Comparison of ENCODE assay signal across 1 cellular context in the genomic region with DNA sequence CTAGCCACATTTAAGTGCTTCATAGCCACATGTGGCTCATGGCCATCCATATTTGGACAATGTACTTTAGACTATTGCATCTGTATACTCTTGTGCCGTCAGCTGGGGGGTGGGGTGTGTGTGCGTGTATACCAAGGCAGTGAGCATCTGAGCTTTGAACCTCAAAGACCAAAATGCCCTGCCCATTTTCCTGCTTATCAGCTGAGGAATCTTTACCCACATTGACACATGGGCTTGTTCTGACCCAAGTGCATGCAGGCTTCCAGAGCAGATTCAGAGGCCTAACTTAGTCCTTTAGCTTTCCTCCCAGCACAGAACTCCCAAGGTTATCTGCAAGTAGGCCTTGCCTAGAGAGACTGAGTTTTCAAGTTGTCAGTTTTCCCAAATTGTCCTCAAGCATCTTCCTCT.
A peak's percentile ranks its signal among the peaks of the same experiment; 100 is the strongest.
TF ChIP-seq lines count a peak whose summit lies in the region.

No MANE protein-coding gene starts in this region.

TF ChIP-seq in HepG2, 621 proteins besides CTCF, POLR2A, EP300 and RAD21 (continued from another document and continues in another):
- TF ChIP-seq, protein P1, sequence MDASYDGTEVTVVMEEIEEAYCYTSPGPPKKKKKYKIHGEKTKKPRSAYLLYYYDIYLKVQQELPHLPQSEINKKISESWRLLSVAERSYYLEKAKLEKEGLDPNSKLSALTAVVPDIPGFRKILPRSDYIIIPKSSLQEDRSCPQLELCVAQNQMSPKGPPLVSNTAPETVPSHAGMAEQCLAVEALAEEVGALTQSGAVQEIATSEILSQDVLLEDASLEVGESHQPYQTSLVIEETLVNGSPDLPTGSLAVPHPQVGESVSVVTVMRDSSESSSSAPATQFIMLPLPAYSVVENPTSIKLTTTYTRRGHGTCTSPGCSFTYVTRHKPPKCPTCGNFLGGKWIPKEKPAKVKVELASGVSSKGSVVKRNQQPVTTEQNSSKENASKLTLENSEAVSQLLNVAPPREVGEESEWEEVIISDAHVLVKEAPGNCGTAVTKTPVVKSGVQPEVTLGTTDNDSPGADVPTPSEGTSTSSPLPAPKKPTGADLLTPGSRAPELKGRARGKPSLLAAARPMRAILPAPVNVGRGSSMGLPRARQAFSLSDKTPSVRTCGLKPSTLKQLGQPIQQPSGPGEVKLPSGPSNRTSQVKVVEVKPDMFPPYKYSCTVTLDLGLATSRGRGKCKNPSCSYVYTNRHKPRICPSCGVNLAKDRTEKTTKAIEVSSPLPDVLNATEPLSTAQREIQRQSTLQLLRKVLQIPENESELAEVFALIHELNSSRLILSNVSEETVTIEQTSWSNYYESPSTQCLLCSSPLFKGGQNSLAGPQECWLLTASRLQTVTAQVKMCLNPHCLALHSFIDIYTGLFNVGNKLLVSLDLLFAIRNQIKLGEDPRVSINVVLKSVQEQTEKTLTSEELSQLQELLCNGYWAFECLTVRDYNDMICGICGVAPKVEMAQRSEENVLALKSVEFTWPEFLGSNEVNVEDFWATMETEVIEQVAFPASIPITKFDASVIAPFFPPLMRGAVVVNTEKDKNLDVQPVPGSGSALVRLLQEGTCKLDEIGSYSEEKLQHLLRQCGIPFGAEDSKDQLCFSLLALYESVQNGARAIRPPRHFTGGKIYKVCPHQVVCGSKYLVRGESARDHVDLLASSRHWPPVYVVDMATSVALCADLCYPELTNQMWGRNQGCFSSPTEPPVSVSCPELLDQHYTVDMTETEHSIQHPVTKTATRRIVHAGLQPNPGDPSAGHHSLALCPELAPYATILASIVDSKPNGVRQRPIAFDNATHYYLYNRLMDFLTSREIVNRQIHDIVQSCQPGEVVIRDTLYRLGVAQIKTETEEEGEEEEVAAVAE (CRISPR knock-in tag; IDR thresholded peaks at IDR 0.05; ENCODE audit: borderline replicate concordance), result peak; percentile 52; the same call in 1 of the 2 replicates
- TF ChIP-seq NRL (CRISPR knock-in tag; IDR thresholded peaks at IDR 0.05; ENCODE audit: borderline replicate concordance) (no peak), ZNF234 (CRISPR knock-in tag; conservative IDR thresholded peaks at IDR 0.05) (no peak), REL (CRISPR knock-in tag; conservative IDR thresholded peaks at IDR 0.05) (no peak), ZIK1 (CRISPR knock-in tag; IDR thresholded peaks at IDR 0.05; ENCODE audit: borderline replicate concordance, low read depth) (no peak), ZNF343 (CRISPR knock-in tag; IDR thresholded peaks at IDR 0.05) (0 out of 2 replicates have a peak, but pooled peaks have one; percentile 61), IRF2 (CRISPR knock-in tag; IDR thresholded peaks at IDR 0.05) (peak; percentile 77), ZNF660 (CRISPR knock-in tag; IDR thresholded peaks at IDR 0.05; ENCODE audit: borderline replicate concordance, low read depth) (no peak), ZNF616 (CRISPR knock-in tag; IDR thresholded peaks at IDR 0.05; ENCODE audit: low read depth) (no peak), KLF13 (CRISPR knock-in tag; IDR thresholded peaks at IDR 0.05) (no peak), MEIS1 (CRISPR knock-in tag; IDR thresholded peaks at IDR 0.05; ENCODE audit: borderline replicate concordance) (peak; percentile 84; the same call in 1 of the 2 replicates), ZFP36L1 (CRISPR knock-in tag; IDR thresholded peaks at IDR 0.05) (peak; percentile 88; the same call in 1 of the 2 replicates), MIXL1 (CRISPR knock-in tag; IDR thresholded peaks at IDR 0.05) (0 out of 2 replicates have a peak, but pooled peaks have one; percentile 63), POGZ (CRISPR knock-in tag; IDR thresholded peaks at IDR 0.05) (peak; percentile 87), SIX1 (CRISPR knock-in tag; IDR thresholded peaks at IDR 0.05; ENCODE audit: borderline replicate concordance) (peak; percentile 55; the same call in 1 of the 2 replicates), ZNF510 (CRISPR knock-in tag; IDR thresholded peaks at IDR 0.05; ENCODE audit: low read depth) (no peak), ZNF543 (CRISPR knock-in tag; IDR thresholded peaks at IDR 0.05) (peak; percentile 93; the same call in 1 of the 2 replicates), MEIS2 (CRISPR knock-in tag; IDR thresholded peaks at IDR 0.05) (peak; percentile 65; the same call in 1 of the 2 replicates), ZNF274 (CRISPR knock-in tag; IDR thresholded peaks at IDR 0.05) (peak; percentile 37; the same call in 1 of the 2 replicates), ZNF280B (CRISPR knock-in tag; IDR thresholded peaks at IDR 0.05; ENCODE audit: borderline replicate concordance) (no peak), ZFY (CRISPR knock-in tag; IDR thresholded peaks at IDR 0.05) (peak; percentile 91), ZSCAN20 (CRISPR knock-in tag; IDR thresholded peaks at IDR 0.05; ENCODE audit: borderline replicate concordance) (no peak), ZNF607 (CRISPR knock-in tag; IDR thresholded peaks at IDR 0.05; ENCODE audit: borderline replicate concordance) (0 out of 2 replicates have a peak, but pooled peaks have one; percentile 57), KDM4B (CRISPR knock-in tag; IDR thresholded peaks at IDR 0.05) (peak; percentile 66; the same call in 1 of the 2 replicates), STAT5B (CRISPR knock-in tag; IDR thresholded peaks at IDR 0.05) (no peak), ZBTB26 (CRISPR knock-in tag; IDR thresholded peaks at IDR 0.05; ENCODE audit: borderline replicate concordance) (peak; percentile 44; the same call in 1 of the 2 replicates), NR2C2 (CRISPR knock-in tag; IDR thresholded peaks at IDR 0.05; ENCODE audit: borderline replicate concordance) (peak; percentile 67; the same call in 1 of the 2 replicates), PHF21A (CRISPR knock-in tag; IDR thresholded peaks at IDR 0.05) (peak; percentile 87), KAT7 (CRISPR knock-in tag; IDR thresholded peaks at IDR 0.05; ENCODE audit: borderline replicate concordance) (0 out of 2 replicates have a peak, but pooled peaks have one; percentile 52), HMG20B (CRISPR knock-in tag; conservative IDR thresholded peaks at IDR 0.05) (peak; percentile 43; the same call in 1 of the 2 replicates), ZMYM2 (CRISPR knock-in tag; IDR thresholded peaks at IDR 0.05) (peak; percentile 73), HDAC2 (CRISPR knock-in tag; IDR thresholded peaks at IDR 0.05) (peak; percentile 91), E2F5 (CRISPR knock-in tag; conservative IDR thresholded peaks at IDR 0.05) (no peak), PLRG1 (conservative IDR thresholded peaks at IDR 0.05) (no peak), ETS1 (CRISPR knock-in tag; IDR thresholded peaks at IDR 0.05) (no peak), ZNF709 (CRISPR knock-in tag; IDR thresholded peaks at IDR 0.05) (0 out of 2 replicates have a peak, but pooled peaks have one; percentile 34), HNRNPLL (IDR thresholded peaks at IDR 0.05; ENCODE audit: low read depth, low read length, poor library complexity, severe bottlenecking) (no peak), POLR2G (IDR thresholded peaks at IDR 0.05; ENCODE audit: low read depth, low read length) (no peak; the same call in none of the 2 replicates)
- TF ChIP-seq, protein P2, sequence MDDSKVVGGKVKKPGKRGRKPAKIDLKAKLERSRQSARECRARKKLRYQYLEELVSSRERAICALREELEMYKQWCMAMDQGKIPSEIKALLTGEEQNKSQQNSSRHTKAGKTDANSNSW (CRISPR knock-in tag; IDR thresholded peaks at IDR 0.05; ENCODE audit: borderline replicate concordance), result no peak
- TF ChIP-seq, protein P3, sequence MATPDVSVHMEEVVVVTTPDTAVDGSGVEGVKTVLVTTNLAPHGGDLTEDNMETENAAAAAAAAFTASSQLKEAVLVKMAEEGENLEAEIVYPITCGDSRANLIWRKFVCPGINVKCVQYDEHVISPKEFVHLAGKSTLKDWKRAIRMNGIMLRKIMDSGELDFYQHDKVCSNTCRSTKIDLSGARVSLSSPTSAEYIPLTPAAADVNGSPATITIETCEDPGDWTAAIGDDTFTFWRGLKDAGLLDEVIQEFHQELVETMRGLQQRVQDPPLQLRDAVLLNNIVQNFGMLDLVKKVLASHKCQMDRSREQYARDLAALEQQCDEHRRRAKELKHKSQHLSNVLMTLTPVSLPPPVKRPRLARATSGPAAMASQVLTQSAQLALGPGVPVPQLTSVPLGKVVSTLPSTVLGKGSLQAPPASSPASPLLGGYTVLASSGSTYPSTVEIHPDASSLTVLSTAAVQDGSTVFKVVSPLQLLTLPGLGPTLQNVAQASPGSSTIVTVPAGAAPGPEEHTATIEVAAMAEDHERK (CRISPR knock-in tag; IDR thresholded peaks at IDR 0.05; ENCODE audit: low read depth), result no peak
- TF ChIP-seq, protein P4, sequence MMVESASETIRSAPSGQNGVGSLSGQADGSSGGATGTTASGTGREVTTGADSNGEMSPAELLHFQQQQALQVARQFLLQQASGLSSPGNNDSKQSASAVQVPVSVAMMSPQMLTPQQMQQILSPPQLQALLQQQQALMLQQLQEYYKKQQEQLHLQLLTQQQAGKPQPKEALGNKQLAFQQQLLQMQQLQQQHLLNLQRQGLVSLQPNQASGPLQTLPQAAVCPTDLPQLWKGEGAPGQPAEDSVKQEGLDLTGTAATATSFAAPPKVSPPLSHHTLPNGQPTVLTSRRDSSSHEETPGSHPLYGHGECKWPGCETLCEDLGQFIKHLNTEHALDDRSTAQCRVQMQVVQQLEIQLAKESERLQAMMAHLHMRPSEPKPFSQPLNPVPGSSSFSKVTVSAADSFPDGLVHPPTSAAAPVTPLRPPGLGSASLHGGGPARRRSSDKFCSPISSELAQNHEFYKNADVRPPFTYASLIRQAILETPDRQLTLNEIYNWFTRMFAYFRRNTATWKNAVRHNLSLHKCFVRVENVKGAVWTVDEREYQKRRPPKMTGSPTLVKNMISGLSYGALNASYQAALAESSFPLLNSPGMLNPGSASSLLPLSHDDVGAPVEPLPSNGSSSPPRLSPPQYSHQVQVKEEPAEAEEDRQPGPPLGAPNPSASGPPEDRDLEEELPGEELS (CRISPR knock-in tag; IDR thresholded peaks at IDR 0.05), result peak; percentile 95
- TF ChIP-seq, protein P5, sequence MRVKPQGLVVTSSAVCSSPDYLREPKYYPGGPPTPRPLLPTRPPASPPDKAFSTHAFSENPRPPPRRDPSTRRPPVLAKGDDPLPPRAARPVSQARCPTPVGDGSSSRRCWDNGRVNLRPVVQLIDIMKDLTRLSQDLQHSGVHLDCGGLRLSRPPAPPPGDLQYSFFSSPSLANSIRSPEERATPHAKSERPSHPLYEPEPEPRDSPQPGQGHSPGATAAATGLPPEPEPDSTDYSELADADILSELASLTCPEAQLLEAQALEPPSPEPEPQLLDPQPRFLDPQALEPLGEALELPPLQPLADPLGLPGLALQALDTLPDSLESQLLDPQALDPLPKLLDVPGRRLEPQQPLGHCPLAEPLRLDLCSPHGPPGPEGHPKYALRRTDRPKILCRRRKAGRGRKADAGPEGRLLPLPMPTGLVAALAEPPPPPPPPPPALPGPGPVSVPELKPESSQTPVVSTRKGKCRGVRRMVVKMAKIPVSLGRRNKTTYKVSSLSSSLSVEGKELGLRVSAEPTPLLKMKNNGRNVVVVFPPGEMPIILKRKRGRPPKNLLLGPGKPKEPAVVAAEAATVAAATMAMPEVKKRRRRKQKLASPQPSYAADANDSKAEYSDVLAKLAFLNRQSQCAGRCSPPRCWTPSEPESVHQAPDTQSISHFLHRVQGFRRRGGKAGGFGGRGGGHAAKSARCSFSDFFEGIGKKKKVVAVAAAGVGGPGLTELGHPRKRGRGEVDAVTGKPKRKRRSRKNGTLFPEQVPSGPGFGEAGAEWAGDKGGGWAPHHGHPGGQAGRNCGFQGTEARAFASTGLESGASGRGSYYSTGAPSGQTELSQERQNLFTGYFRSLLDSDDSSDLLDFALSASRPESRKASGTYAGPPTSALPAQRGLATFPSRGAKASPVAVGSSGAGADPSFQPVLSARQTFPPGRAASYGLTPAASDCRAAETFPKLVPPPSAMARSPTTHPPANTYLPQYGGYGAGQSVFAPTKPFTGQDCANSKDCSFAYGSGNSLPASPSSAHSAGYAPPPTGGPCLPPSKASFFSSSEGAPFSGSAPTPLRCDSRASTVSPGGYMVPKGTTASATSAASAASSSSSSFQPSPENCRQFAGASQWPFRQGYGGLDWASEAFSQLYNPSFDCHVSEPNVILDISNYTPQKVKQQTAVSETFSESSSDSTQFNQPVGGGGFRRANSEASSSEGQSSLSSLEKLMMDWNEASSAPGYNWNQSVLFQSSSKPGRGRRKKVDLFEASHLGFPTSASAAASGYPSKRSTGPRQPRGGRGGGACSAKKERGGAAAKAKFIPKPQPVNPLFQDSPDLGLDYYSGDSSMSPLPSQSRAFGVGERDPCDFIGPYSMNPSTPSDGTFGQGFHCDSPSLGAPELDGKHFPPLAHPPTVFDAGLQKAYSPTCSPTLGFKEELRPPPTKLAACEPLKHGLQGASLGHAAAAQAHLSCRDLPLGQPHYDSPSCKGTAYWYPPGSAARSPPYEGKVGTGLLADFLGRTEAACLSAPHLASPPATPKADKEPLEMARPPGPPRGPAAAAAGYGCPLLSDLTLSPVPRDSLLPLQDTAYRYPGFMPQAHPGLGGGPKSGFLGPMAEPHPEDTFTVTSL (CRISPR knock-in tag; IDR thresholded peaks at IDR 0.05; ENCODE audit: borderline replicate concordance), result peak; percentile 89
